3 cellular contexts compared by ENCODE assay signal in the genomic region with DNA sequence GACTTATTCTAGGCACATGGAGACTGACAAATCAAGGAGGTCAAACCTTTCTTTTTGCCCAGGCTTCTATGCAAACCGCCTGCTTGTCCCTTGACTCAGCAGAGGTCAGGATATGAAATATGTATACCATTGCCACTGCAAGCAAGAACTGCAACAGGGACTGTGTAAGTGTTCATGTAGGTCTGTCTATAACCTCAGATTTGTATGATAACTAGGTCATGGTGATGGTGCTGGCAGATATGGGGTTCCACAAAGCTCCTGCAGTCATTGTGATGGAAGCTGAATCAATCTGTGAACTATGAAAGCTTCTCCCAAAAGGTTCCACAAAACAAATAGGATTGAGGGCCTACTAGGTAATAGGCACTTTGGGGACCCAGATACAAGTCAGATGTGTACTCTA.
"Had no signal": no experiment of that assay in that cellular context is flagged by ENCODE, and none has a peak within 500 bp of the region (broad histone marks: within the 10 kb centered on the region; RNA-seq: fewer than 3 reads in every experiment).

No MANE protein-coding gene starts in this region.

- H3K4me3 ChIP-seq: GM12878 had no signal

- DNase-seq: GDM1, GF-D8 had no signal

- ATAC-seq: GM12878 had no signal
